ENCODE assay signal across 7 cellular contexts in the genomic region with DNA sequence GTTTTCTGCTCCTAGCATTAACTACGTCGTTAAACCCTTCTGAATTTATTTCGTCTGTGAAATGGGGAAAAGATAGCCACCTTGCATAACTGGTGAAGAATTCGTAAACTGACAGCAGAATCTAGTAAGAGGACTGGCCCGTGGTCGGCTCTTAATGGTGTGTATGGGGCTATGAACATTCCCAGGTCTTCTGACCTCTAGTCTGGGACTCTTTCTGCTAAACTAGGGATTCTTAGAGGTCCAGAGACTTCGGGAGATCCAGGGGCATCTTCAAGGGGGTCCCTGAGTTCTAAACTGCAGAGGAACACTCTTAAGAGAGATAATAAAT.
DNase-seq lines count a peak whose midpoint lies in the region; ATAC-seq and TF ChIP-seq lines count a peak whose summit lies in the region.

No MANE protein-coding gene starts in this region.

- ATAC-seq in HG02759 (IDR thresholded peaks at IDR 0.05; ENCODE audit: unreplicated experiment) = peak; percentile 1
- ATAC-seq in activated T-helper 17 cell treated with anti-CD3 and anti-CD28 coated beads, Interleukin-2, amount 50 U/mL, for 72 hours (replicated peaks) = no peak
- ATAC-seq in stimulated activated memory B cell treated with anti-CD40 and anti-IgM and Interleukin-4, amounts not matched to agents 10 μg/mL and 1 μg/mL and 100 μg/mL, for 72 hours = no peak
- no peak for ATAC-seq in GM21528 (IDR thresholded peaks at IDR 0.05; ENCODE audit: low FRiP score, unreplicated experiment)

- no peaks in the 10 kb centered on the region for H3K9me3 Mint-ChIP-seq in activated T-helper 17 cell treated with anti-CD3 and anti-CD28 coated beads, Interleukin-2, amount 50 U/mL, for 72 hours
- H3K9me3 Mint-ChIP-seq in stimulated activated memory B cell treated with anti-CD40 and anti-IgM and Interleukin-4, amounts not matched to agents 10 μg/mL and 1 μg/mL and 100 μg/mL, for 72 hours = peaks cover 4% of the 10 kb centered on the region

- H3K4me3 ChIP-seq in iPS-11a (ENCODE audit: low read depth, low read length) = peak overlapping the region; percentile 61

- H3K36me3 Mint-ChIP-seq in activated T-helper 17 cell treated with anti-CD3 and anti-CD28 coated beads, Interleukin-2, amount 50 U/mL, for 72 hours (ENCODE audit: low read depth) = no peaks in the 10 kb centered on the region
- H3K36me3 Mint-ChIP-seq in stimulated activated memory B cell treated with anti-CD40 and anti-IgM and Interleukin-4, amounts not matched to agents 10 μg/mL and 1 μg/mL and 100 μg/mL, for 72 hours = no peaks in the 10 kb centered on the region

- H3K4me3 Mint-ChIP-seq in activated T-helper 17 cell treated with anti-CD3 and anti-CD28 coated beads, Interleukin-2, amount 50 U/mL, for 72 hours = peak overlapping the region; percentile 88
- H3K4me3 Mint-ChIP-seq in stimulated activated memory B cell treated with anti-CD40 and anti-IgM and Interleukin-4, amounts not matched to agents 10 μg/mL and 1 μg/mL and 100 μg/mL, for 72 hours = peak overlapping the region; percentile 85

- H3K4me1 Mint-ChIP-seq in activated T-helper 17 cell treated with anti-CD3 and anti-CD28 coated beads, Interleukin-2, amount 50 U/mL, for 72 hours = peaks cover 4% of the 10 kb centered on the region
- peaks cover 24% of the 10 kb centered on the region for H3K4me1 Mint-ChIP-seq in stimulated activated memory B cell treated with anti-CD40 and anti-IgM and Interleukin-4, amounts not matched to agents 10 μg/mL and 1 μg/mL and 100 μg/mL, for 72 hours

- no peak for DNase-seq in islet precursor cell
- DNase-seq in GM10266 (ENCODE audit: extremely low spot score) = no peak

- H3K27me3 Mint-ChIP-seq in activated T-helper 17 cell treated with anti-CD3 and anti-CD28 coated beads, Interleukin-2, amount 50 U/mL, for 72 hours = peaks cover 8% of the 10 kb centered on the region
- peaks cover 10% of the 10 kb centered on the region for H3K27me3 Mint-ChIP-seq in stimulated activated memory B cell treated with anti-CD40 and anti-IgM and Interleukin-4, amounts not matched to agents 10 μg/mL and 1 μg/mL and 100 μg/mL, for 72 hours

- peak overlapping the region; percentile 95 for H3K27ac Mint-ChIP-seq in activated T-helper 17 cell treated with anti-CD3 and anti-CD28 coated beads, Interleukin-2, amount 50 U/mL, for 72 hours
- peak overlapping the region; percentile 92 for H3K27ac Mint-ChIP-seq in stimulated activated memory B cell treated with anti-CD40 and anti-IgM and Interleukin-4, amounts not matched to agents 10 μg/mL and 1 μg/mL and 100 μg/mL, for 72 hours

- no peak for TF ChIP-seq CTCF in GM10266 (IDR thresholded peaks at IDR 0.05; ENCODE audit: control insufficient read depth, insufficient read depth, low read depth, missing control alignments)
